In the genomic region with DNA sequence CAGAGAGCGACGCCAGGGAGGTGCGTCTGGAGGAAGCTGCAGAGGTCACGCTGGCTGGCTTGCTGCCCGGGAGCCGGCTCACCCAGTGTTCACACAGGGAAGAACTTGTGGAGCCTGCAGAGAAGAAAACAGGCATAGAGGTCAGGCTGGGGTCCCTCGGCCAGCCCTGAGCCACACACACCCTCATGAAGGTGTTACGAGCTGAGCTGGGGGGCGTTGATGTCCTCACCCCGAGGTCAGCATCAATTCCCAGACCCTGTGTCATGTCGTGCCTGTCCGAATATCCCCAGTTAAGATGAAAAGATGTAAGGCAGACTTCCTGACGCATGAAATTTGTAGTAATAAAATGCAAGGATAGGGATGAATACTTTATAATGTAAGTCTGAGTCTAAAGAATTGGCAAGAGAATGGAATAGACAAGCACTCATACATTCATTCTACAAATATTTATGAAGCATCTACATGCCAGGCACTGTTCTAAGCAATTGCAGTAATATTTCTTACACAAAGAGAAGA, we compare ENCODE assay signal across 10 cellular contexts.
DNase-seq lines count a peak whose midpoint lies in the region; ATAC-seq and TF ChIP-seq lines count a peak whose summit lies in the region.
"Had no signal": no experiment of that assay in that cellular context is flagged by ENCODE, and none has a peak within 500 bp of the region (broad histone marks: within the 10 kb centered on the region; RNA-seq: fewer than 3 reads in every experiment).

No MANE protein-coding gene starts in this region.

- H3K9me3 ChIP-seq in SK-N-SH (no peaks in the 10 kb centered on the region), osteoblast (ENCODE audit: low read depth, low read length) (no peaks in the 10 kb centered on the region)

- H3K4me2 ChIP-seq in SK-N-SH: peak overlapping the region; percentile 71
- peak overlapping the region; percentile 67 for H3K4me2 ChIP-seq in osteoblast (ENCODE audit: insufficient read depth, low read length)

- WGBS in SK-N-SH (ENCODE audit: low lambda C conversion rate): 8% methylated on average over 12 of the region's 13 CpGs

- DNase-seq in SK-N-SH (peak; percentile 71), foreskin keratinocyte (peak; percentile 63 to 81), osteoblast (ENCODE audit: insufficient read length, low spot score, missing footprints) (peak; percentile 83), mesenteric fat pad (ENCODE audit: low spot score) (no peak), mesothelial cell of epicardium (ENCODE audit: low spot score in 2 of 2, unreplicated experiment in 2 of 2) (no peak), erythroblast (lab: John Stamatoyannopoulos, UW) (no peak)
- DNase-seq in stimulated activated CD4-positive, alpha-beta T cell treated with anti-CD3 and anti-CD28 coated beads, Interleukin-12 subunit alpha, Interleukin-12 subunit beta, amount 100 ng/mL, for 4 hours: no peak
- DNase-seq: activated naive CD8-positive, alpha-beta T cell treated with anti-CD3 and anti-CD28 coated beads, Interleukin-2, amount 10 ng/mL, durations not matched to agents 7 days and 5 days had no signal

- H3K9me3 Mint-ChIP-seq in mesothelial cell of epicardium: no peaks in the 10 kb centered on the region
- H3K9me3 Mint-ChIP-seq: activated naive CD8-positive, alpha-beta T cell treated with anti-CD3 and anti-CD28 coated beads, Interleukin-2, amount 10 ng/mL, durations not matched to agents 7 days and 5 days; T-helper 2 cell treated with Interferon-gamma antibody and Interleukin-4, amounts not matched to agents 5 μg/mL and 100 μg/mL, for 36 hours had no signal

- H3K4me3 Mint-ChIP-seq in mesothelial cell of epicardium: no peak overlapping the region
- H3K4me3 Mint-ChIP-seq: activated naive CD8-positive, alpha-beta T cell treated with anti-CD3 and anti-CD28 coated beads, Interleukin-2, amount 10 ng/mL, durations not matched to agents 7 days and 5 days; T-helper 2 cell treated with Interferon-gamma antibody and Interleukin-4, amounts not matched to agents 5 μg/mL and 100 μg/mL, for 36 hours had no signal

- no peaks in the 10 kb centered on the region for H3K9me2 ChIP-seq in SK-N-SH

- peak overlapping the region; percentile 64; the same call in 1 of the 2 replicates for H3K9ac ChIP-seq in SK-N-SH

- POLR2A ChIA-PET in SK-N-SH (lab: Yijun Ruan, JAX): no interaction called here

- peaks cover 43% of the 10 kb centered on the region for H3F3A ChIP-seq in SK-N-SH (replicated peaks; ENCODE audit: insufficient read depth)

- CTCF ChIA-PET in SK-N-SH (lab: Yijun Ruan, JAX): interaction anchor here (0.8 to 4.4 kb wide), 8 partner anchors 10 to 362 kb away, joined by 3 to 29 read pairs (median 7); no protein-coding TSS in a partner anchor

- no peak for TF ChIP-seq RAD21 in SK-N-SH (IDR thresholded peaks at IDR 0.05; ENCODE audit: low read length)

- ATAC-seq in foreskin keratinocyte: peak; percentile 54

- peaks cover 20% of the 10 kb centered on the region for H3K36me3 ChIP-seq in ACC112 (ENCODE audit: insufficient read depth, low read length)
- peaks cover 32 to 40% of the 10 kb centered on the region in 2 experiments for H3K36me3 ChIP-seq in SK-N-SH (replicated peaks in 1 of 2; ENCODE audit: control insufficient read depth in 1 of 2, insufficient read depth in 2 of 2, low read length in 1 of 2)
- H3K36me3 ChIP-seq in osteoblast (ENCODE audit: insufficient read depth, low read length): peaks cover 26% of the 10 kb centered on the region

- no peak overlapping the region for H2AFZ ChIP-seq in ACC112 (ENCODE audit: low read length, unreplicated experiment)
- H2AFZ ChIP-seq in SK-N-SH (ENCODE audit: low read depth): no peak overlapping the region; the same call in 1 of the 2 replicates
- peak overlapping the region; percentile 54 for H2AFZ ChIP-seq in osteoblast (ENCODE audit: low read length)

- H3K27me3 ChIP-seq in ACC112 (ENCODE audit: insufficient read depth, low read length) (no peaks in the 10 kb centered on the region), SK-N-SH (ENCODE audit: insufficient read depth) (no peaks in the 10 kb centered on the region), foreskin keratinocyte (no peaks in the 10 kb centered on the region), osteoblast (ENCODE audit: insufficient read depth, low read length) (no peaks in the 10 kb centered on the region)

- no peaks in the 10 kb centered on the region for H3K4me1 Mint-ChIP-seq in mesothelial cell of epicardium
- H3K4me1 Mint-ChIP-seq: activated naive CD8-positive, alpha-beta T cell treated with anti-CD3 and anti-CD28 coated beads, Interleukin-2, amount 10 ng/mL, durations not matched to agents 7 days and 5 days had no signal

- H3K27me3 Mint-ChIP-seq in mesothelial cell of epicardium (ENCODE audit: low read depth): no peaks in the 10 kb centered on the region
- H3K27me3 Mint-ChIP-seq: activated naive CD8-positive, alpha-beta T cell treated with anti-CD3 and anti-CD28 coated beads, Interleukin-2, amount 10 ng/mL, durations not matched to agents 7 days and 5 days had no signal

- TF ChIP-seq CTCF in SK-N-SH (IDR thresholded peaks at IDR 0.05) (no peak), foreskin keratinocyte (conservative IDR thresholded peaks at IDR 0.05) (no peak), osteoblast (IDR thresholded peaks at IDR 0.05; ENCODE audit: extremely low read depth, low read depth, low read length) (no peak), mesothelial cell of epicardium (IDR thresholded peaks at IDR 0.05; ENCODE audit: unreplicated experiment) (no peak)

- no peak overlapping the region for H3K27ac Mint-ChIP-seq in mesothelial cell of epicardium
- H3K27ac Mint-ChIP-seq: activated naive CD8-positive, alpha-beta T cell treated with anti-CD3 and anti-CD28 coated beads, Interleukin-2, amount 10 ng/mL, durations not matched to agents 7 days and 5 days; T-helper 2 cell treated with Interferon-gamma antibody and Interleukin-4, amounts not matched to agents 5 μg/mL and 100 μg/mL, for 36 hours had no signal

- no peak; a peak in 1 of 4 replicates for TF ChIP-seq EP300 in SK-N-SH (IDR thresholded peaks at IDR 0.05; ENCODE audit: borderline replicate concordance in 1 of 2, low read depth in 1 of 2, low read length in 1 of 2)

- H3K4me1 ChIP-seq in ACC112 (ENCODE audit: control insufficient read depth, insufficient read depth, low read length, unreplicated experiment) (peaks cover 27% of the 10 kb centered on the region), SK-N-SH (ENCODE audit: control insufficient read depth in 1 of 2, insufficient read depth in 2 of 2, low read depth in 1 of 2, low read length in 1 of 2) (peaks cover 21 to 28% of the 10 kb centered on the region in 2 experiments), foreskin keratinocyte (peaks cover 24% of the 10 kb centered on the region), osteoblast (ENCODE audit: insufficient read depth, low read length) (peaks cover 25% of the 10 kb centered on the region)

- H3K4me3 ChIP-seq in ACC112 (ENCODE audit: low read depth, low read length) (peak overlapping the region; percentile 47), SK-N-SH (ENCODE audit: low read depth in 2 of 2, low read length in 1 of 2) (peak overlapping the region in 1 of 2 experiments; percentile 46; a peak in 3 of 4 replicates), osteoblast (ENCODE audit: insufficient read depth, low read length) (peak overlapping the region; percentile 8)

- no peaks in the 10 kb centered on the region for H3K79me2 ChIP-seq in ACC112 (ENCODE audit: control insufficient read depth, insufficient read depth, low read length, unreplicated experiment)
- peaks cover 12% of the 10 kb centered on the region; the same call in 1 of the 2 replicates for H3K79me2 ChIP-seq in SK-N-SH (ENCODE audit: insufficient read depth)
- H3K79me2 ChIP-seq in osteoblast (ENCODE audit: insufficient read depth, low read length): no peaks in the 10 kb centered on the region

- H3K36me3 Mint-ChIP-seq in mesothelial cell of epicardium: peaks cover 24% of the 10 kb centered on the region

- H3K27ac ChIP-seq in ACC112 (ENCODE audit: low read depth, low read length) (peak overlapping the region; percentile 69), SK-N-SH (ENCODE audit: low read depth in 2 of 2, low read length in 1 of 2) (peak overlapping the region; percentile 79 to 91), foreskin keratinocyte (peak overlapping the region; percentile 88), osteoblast (ENCODE audit: low read depth, low read length) (peak overlapping the region; percentile 92)

- TF ChIP-seq POLR2A in erythroblast (IDR thresholded peaks at IDR 0.05; ENCODE audit: low read length): no peak

- H4K20me1 ChIP-seq in SK-N-SH (ENCODE audit: insufficient read depth): no peaks in the 10 kb centered on the region
- H4K20me1 ChIP-seq in osteoblast (ENCODE audit: insufficient read depth, low read length): no peaks in the 10 kb centered on the region

TF ChIP-seq in SK-N-SH, 30 proteins besides CTCF, POLR2A, EP300 and RAD21:
- peak; percentile 73 for TF ChIP-seq PBX3 (IDR thresholded peaks at IDR 0.05)
- TF ChIP-seq NFIC (IDR thresholded peaks at IDR 0.05; ENCODE audit: borderline replicate concordance): peak; percentile 85
- no peak for TF ChIP-seq FOXM1 (IDR thresholded peaks at IDR 0.05; ENCODE audit: low read depth)
- peak; percentile 18; the same call in 1 of the 2 replicates for TF ChIP-seq POLR2AphosphoS5 (IDR thresholded peaks at IDR 0.05; ENCODE audit: low read depth, low read length)
- TF ChIP-seq FOSL2 (IDR thresholded peaks at IDR 0.05; ENCODE audit: borderline replicate concordance, low read depth): peak; percentile 20; the same call in 1 of the 2 replicates
- TF ChIP-seq RXRA (IDR thresholded peaks at IDR 0.05; ENCODE audit: borderline replicate concordance, low read depth): peak; percentile 81
- peak; percentile 78; the same call in 1 of the 2 replicates for TF ChIP-seq TCF12 (IDR thresholded peaks at IDR 0.05)
- TF ChIP-seq NRF1 (IDR thresholded peaks at IDR 0.05; ENCODE audit: low read depth, low read length): no peak

Comparison
In these comparisons a context has a peak if more than half of its experiments do, and no peak if none do; other contexts are left out.
1. DNase-seq: peak in SK-N-SH (single experiment), foreskin keratinocyte (2 of 2) and osteoblast (single experiment); none in stimulated activated CD4-positive, alpha-beta T cell treated with anti-CD3 and anti-CD28 coated beads, Interleukin-12 subunit alpha, Interleukin-12 subunit beta, amount 100 ng/mL, for 4 hours (single experiment), mesenteric fat pad (single experiment), mesothelial cell of epicardium (0 of 2) and erythroblast (0 of 2).
2. Peak in every context shown above with its lines, with median percentiles within 50 percentile points of each other: H3K27ac ChIP-seq.